11 cellular contexts compared by ENCODE assay signal in genomic region chrX:107730991-107731766, GRCh38. TPM values are rescaled to one million over a fixed set of nuclear protein-coding genes. Genes with fewer than 3 reads are reported as not detected.
DNase-seq lines count a peak whose midpoint lies in the region; ATAC-seq and TF ChIP-seq lines count a peak whose summit lies in the region.
"Had no signal": no experiment of that assay in that cellular context is flagged by ENCODE, and none has a peak within 500 bp of the region (broad histone marks: within the 10 kb centered on the region; RNA-seq: fewer than 3 reads in every experiment).

No MANE protein-coding gene starts in this region.

- H3K9ac ChIP-seq in BLaER1 treated with 17β-estradiol and CSF1 and Interleukin-3, amounts not matched to agents 10 nM and 100 nM = no peak overlapping the region; a peak in 1 of 22 replicates

- no peak for ATAC-seq in RWPE2 (ENCODE audit: low read depth)

- no peak for TF ChIP-seq POLR2A in prostate gland (IDR thresholded peaks at IDR 0.05)

- no peak for TF ChIP-seq CTCF in RWPE2 (IDR thresholded peaks at IDR 0.05; ENCODE audit: poor library complexity, severe bottlenecking)
- TF ChIP-seq CTCF in fibroblast of the aortic adventitia (IDR thresholded peaks at IDR 0.05; ENCODE audit: insufficient read depth, low read length) = no peak
- no peak for TF ChIP-seq CTCF in prostate gland (IDR thresholded peaks at IDR 0.05)

- no peaks in the 10 kb centered on the region for H3K9me3 ChIP-seq in BLaER1 treated with 17β-estradiol and CSF1 and Interleukin-3, amounts not matched to agents 10 nM and 100 nM (replicated peaks in 1 of 11)
- H3K9me3 ChIP-seq in RWPE2 (ENCODE audit: severe bottlenecking) = no peaks in the 10 kb centered on the region
- H3K9me3 ChIP-seq in prostate gland = no peaks in the 10 kb centered on the region
- H3K9me3 ChIP-seq: colonic mucosa had no signal

- no peaks in the 10 kb centered on the region for H3K36me3 ChIP-seq in BLaER1 treated with 17β-estradiol and CSF1 and Interleukin-3, amounts not matched to agents 10 nM and 100 nM
- H3K36me3 ChIP-seq in RWPE2 (ENCODE audit: low read depth) (no peaks in the 10 kb centered on the region), prostate gland (no peaks in the 10 kb centered on the region)
- H3K36me3 ChIP-seq: colonic mucosa had no signal

- peaks cover 54 to 97% (median 81%) of the 10 kb centered on the region in 11 experiments for H3K27me3 ChIP-seq in BLaER1 treated with 17β-estradiol and CSF1 and Interleukin-3, amounts not matched to agents 10 nM and 100 nM
- H3K27me3 ChIP-seq in RWPE2 (ENCODE audit: insufficient read depth, poor library complexity, severe bottlenecking) (no peaks in the 10 kb centered on the region), prostate gland (replicated peaks; ENCODE audit: insufficient read depth) (no peaks in the 10 kb centered on the region)
- H3K27me3 ChIP-seq: colonic mucosa had no signal

- peaks cover 5 to 49% (median 16%) of the 10 kb centered on the region in 10 experiments for H3K4me1 ChIP-seq in BLaER1 treated with 17β-estradiol and CSF1 and Interleukin-3, amounts not matched to agents 10 nM and 100 nM
- peaks cover 36% of the 10 kb centered on the region for H3K4me1 ChIP-seq in RWPE2 (ENCODE audit: insufficient read depth, poor library complexity, severe bottlenecking)
- no peaks in the 10 kb centered on the region for H3K4me1 ChIP-seq in prostate gland (replicated peaks)
- H3K4me1 ChIP-seq: colonic mucosa had no signal

- DNase-seq in RWPE2 (ENCODE audit: low spot score) (no peak), fibroblast of the aortic adventitia (ENCODE audit: low read depth) (peak; percentile 58), prostate gland (ENCODE audit: low spot score) (no peak), GDM1 (lab: John Stamatoyannopoulos, UW) (no peak), GOT3 (lab: John Stamatoyannopoulos, UW) (no peak), NCI-H2196 treated with DMSO at 0.1 percent for 48 hours (lab: John Stamatoyannopoulos, UW; ENCODE audit: unreplicated experiment) (no peak), nucleus accumbens (lab: John Stamatoyannopoulos, UW) (no peak)
- DNase-seq: AML-193, SIG-M5 had no signal

- 64% methylated on average over 9 of the region's 9 CpGs for WGBS in prostate gland

- peak overlapping the region in 4 of 11 experiments; percentile 24 to 46 (median 40); a peak in 5 of 22 replicates for H3K27ac ChIP-seq in BLaER1 treated with 17β-estradiol and CSF1 and Interleukin-3, amounts not matched to agents 10 nM and 100 nM
- H3K27ac ChIP-seq in RWPE2 (ENCODE audit: poor library complexity, severe bottlenecking) (peak overlapping the region; percentile 42), prostate gland (peak overlapping the region; percentile 80 to 98)
- H3K27ac ChIP-seq: colonic mucosa had no signal

- intact Hi-C loops in prostate gland (cut with DNase I) = no loop called here

- no peak overlapping the region for H3K4me3 ChIP-seq in BLaER1 treated with 17β-estradiol and CSF1 and Interleukin-3, amounts not matched to agents 10 nM and 100 nM
- H3K4me3 ChIP-seq in RWPE2 (ENCODE audit: severe bottlenecking) (no peak overlapping the region), fibroblast of the aortic adventitia (ENCODE audit: low read depth, low read length) (no peak overlapping the region), prostate gland (no peak overlapping the region)
- H3K4me3 ChIP-seq: colonic mucosa had no signal

- H4K20me1 ChIP-seq in BLaER1 treated with 17β-estradiol and CSF1 and Interleukin-3, amounts not matched to agents 10 nM and 100 nM = peaks cover 0 to 3% (median 0%) of the 10 kb centered on the region in 11 experiments; a peak in 1 of 22 replicates

- H3K4me2 ChIP-seq in BLaER1 treated with 17β-estradiol and CSF1 and Interleukin-3, amounts not matched to agents 10 nM and 100 nM = peak overlapping the region in 10 of 11 experiments; percentile 15 to 70 (median 56); a peak in 15 of 22 replicates

RNA-seq across cellular contexts. Expression of gene TSC22D3, which starts 44.4 kb away (rescaled TPM):
- total RNA-seq in fibroblast of the aortic adventitia (ENCODE audit: low replicate concordance) = 13.3 and 45.9 TPM in 2 replicates
- total RNA-seq in prostate gland = 1,000 to 10,000 TPM in 1 of 2 donors, 100 to 1,000 TPM in 1; 480 to 1,164 TPM

RNA-seq across cellular contexts. Expression of gene NCBP2L, which starts 46.4 kb away (rescaled TPM):
- total RNA-seq in fibroblast of the aortic adventitia (ENCODE audit: low replicate concordance) = not detected in 2 replicates
- 1 to 10 TPM in 1 of 2 donors, not detected in 1; 1.2 TPM for total RNA-seq in prostate gland
- total RNA-seq: colonic mucosa had no signal

Comparison
In these comparisons a context has a peak if more than half of its experiments do, and no peak if none do; other contexts are left out.
1. RNA of gene TSC22D3, which starts 44.4 kb away (total RNA-seq): 480 to 1,164 TPM in prostate gland; 13.3 to 45.9 TPM in fibroblast of the aortic adventitia; every median in the first group is over 10 times any median in the second.